ENCODE assay signal across 17 cellular contexts in genomic region chr12:65673732-65674131, GRCh38.
DNase-seq lines count a peak whose midpoint lies in the region; ATAC-seq and TF ChIP-seq lines count a peak whose summit lies in the region.
"Had no signal": no experiment of that assay in that cellular context is flagged by ENCODE, and none has a peak within 500 bp of the region (broad histone marks: within the 10 kb centered on the region; RNA-seq: fewer than 3 reads in every experiment).

No MANE protein-coding gene starts in this region.

- H3K27ac Mint-ChIP-seq in activated CD8-positive, alpha-beta T cell treated with anti-CD3 and anti-CD28 coated beads for 36 hours = no peak overlapping the region

- H3K27me3 ChIP-seq in cardiac muscle cell (no peaks in the 10 kb centered on the region), right cardiac atrium (ENCODE audit: control insufficient read depth, insufficient read depth) (no peaks in the 10 kb centered on the region), SK-N-SH (ENCODE audit: insufficient read depth) (no peaks in the 10 kb centered on the region), transverse colon (no peaks in the 10 kb centered on the region)
- H3K27me3 ChIP-seq: SJSA1, tibial nerve had no signal

- H3F3A ChIP-seq in SK-N-SH (replicated peaks; ENCODE audit: insufficient read depth) = peaks cover 27% of the 10 kb centered on the region

- H3K4me3 Mint-ChIP-seq in activated CD8-positive, alpha-beta T cell treated with anti-CD3 and anti-CD28 coated beads for 36 hours = no peak overlapping the region
- H3K4me3 Mint-ChIP-seq: brain had no signal

- no peak; the same call in 1 of the 2 replicates for TF ChIP-seq RAD21 in SK-N-SH (IDR thresholded peaks at IDR 0.05; ENCODE audit: low read length)

- TF ChIP-seq CTCF in cardiac muscle cell (IDR thresholded peaks at IDR 0.05; ENCODE audit: low read depth, low read length) = peak; percentile 14
- TF ChIP-seq CTCF in SK-N-SH (IDR thresholded peaks at IDR 0.05) = peak; percentile 50
- peak; percentile 28 for TF ChIP-seq CTCF in fibroblast of pulmonary artery (IDR thresholded peaks at IDR 0.05; ENCODE audit: low read length, missing control alignments)
- TF ChIP-seq CTCF in transverse colon (IDR thresholded peaks at IDR 0.05) = peak in 3 of 5 experiments; percentile 31 to 53 (median 34)
- no peak for TF ChIP-seq CTCF in activated CD8-positive, alpha-beta T cell treated with anti-CD3 and anti-CD28 coated beads for 36 hours (IDR thresholded peaks at IDR 0.05)

- no peak overlapping the region for H2AFZ ChIP-seq in SK-N-SH (ENCODE audit: low read depth)

- H3K9ac ChIP-seq in SK-N-SH = peak overlapping the region; percentile 15; the same call in 1 of the 2 replicates

- TF ChIP-seq EP300 in SK-N-SH (IDR thresholded peaks at IDR 0.05; ENCODE audit: borderline replicate concordance in 1 of 2, low read depth in 1 of 2, low read length in 1 of 2) (no peak), transverse colon (IDR thresholded peaks at IDR 0.05; ENCODE audit: low read depth) (no peak)

- CTCF ChIA-PET in SK-N-SH (lab: Yijun Ruan, JAX) = no interaction called here
- CTCF ChIA-PET in activated CD8-positive, alpha-beta T cell treated with anti-CD3 and anti-CD28 coated beads for 36 hours (lab: Charles Lee) = interaction anchor here (1.0 to 1.6 kb wide), 2 partner anchors 71 to 117 kb away, joined by 4 read pairs; no protein-coding TSS in a partner anchor

- no peaks in the 10 kb centered on the region for H4K20me1 ChIP-seq in SK-N-SH (ENCODE audit: insufficient read depth)

- no peaks in the 10 kb centered on the region for H3K36me3 Mint-ChIP-seq in activated CD8-positive, alpha-beta T cell treated with anti-CD3 and anti-CD28 coated beads for 36 hours (ENCODE audit: low read depth)
- H3K36me3 Mint-ChIP-seq: brain had no signal

- H3K27ac ChIP-seq in cardiac muscle cell (no peak overlapping the region), right cardiac atrium (ENCODE audit: low read length) (no peak overlapping the region), SK-N-SH (ENCODE audit: low read depth in 2 of 2, low read length in 1 of 2) (peak overlapping the region in 1 of 2 experiments; percentile 94; a peak in 2 of 4 replicates), transverse colon (no peak overlapping the region)
- H3K27ac ChIP-seq: SJSA1, tibial nerve had no signal

- H3K36me3 ChIP-seq in cardiac muscle cell (no peaks in the 10 kb centered on the region), SK-N-SH (replicated peaks in 1 of 2; ENCODE audit: control insufficient read depth in 1 of 2, insufficient read depth in 2 of 2, low read length in 1 of 2) (no peaks in the 10 kb centered on the region), transverse colon (no peaks in the 10 kb centered on the region)
- H3K36me3 ChIP-seq: SJSA1, tibial nerve had no signal

- H3K4me1 ChIP-seq in cardiac muscle cell (ENCODE audit: low read depth) = no peaks in the 10 kb centered on the region
- no peaks in the 10 kb centered on the region for H3K4me1 ChIP-seq in right cardiac atrium (ENCODE audit: control insufficient read depth, insufficient read depth, low read length)
- H3K4me1 ChIP-seq in SK-N-SH (ENCODE audit: control insufficient read depth in 1 of 2, insufficient read depth in 2 of 2, low read depth in 1 of 2, low read length in 1 of 2) = peaks cover 0 to 32% of the 10 kb centered on the region in 2 experiments; a peak in 3 of 4 replicates
- peaks cover 0 to 7% (median 0%) of the 10 kb centered on the region in 4 donors for H3K4me1 ChIP-seq in transverse colon
- H3K4me1 ChIP-seq: tibial nerve had no signal

- peak in 1 of 2 donors; percentile 62 for DNase-seq in cardiac muscle cell (ENCODE audit: low read depth in 1 of 2, low spot score in 1 of 2)
- no peak for DNase-seq in right cardiac atrium
- DNase-seq in SK-N-SH = no peak
- peak; percentile 59 for DNase-seq in fibroblast of pulmonary artery (ENCODE audit: low read depth)
- DNase-seq in transverse colon = no peak
- DNase-seq in epidermal melanocyte (ENCODE audit: insufficient read length, low spot score) = no peak
- DNase-seq in activated CD4-positive, alpha-beta T cell treated with anti-CD3 and anti-CD28 coated beads for 4 hours = no peak
- DNase-seq in activated CD8-positive, alpha-beta T cell treated with anti-CD3 and anti-CD28 coated beads for 36 hours = no peak
- DNase-seq: activated CD4-positive, alpha-beta T cell treated with anti-CD3 and anti-CD28 coated beads for 1 hour; DMS 273 treated with DMSO at 0.1 percent for 48 hours; islet precursor cell; NCI-H1417; NCI-H524 treated with DMSO at 0.1 percent for 48 hours; stimulated activated CD4-positive, alpha-beta T cell treated with anti-CD3 and anti-CD28 coated beads, Interleukin-12 subunit alpha, Interleukin-12 subunit beta, amount 100 ng/mL, for 4 hours had no signal

- in situ Hi-C loops in transverse colon (cut with MboI; ENCODE audit: low pct_ligation_motif_present in 1 of 4, low pct_unique_long_range_greater_than_20kb in 1 of 4, low sequenced_read_pairs in 3 of 4) = no loop called here

- peaks cover 25% of the 10 kb centered on the region for H3K27me3 Mint-ChIP-seq in activated CD8-positive, alpha-beta T cell treated with anti-CD3 and anti-CD28 coated beads for 36 hours
- H3K27me3 Mint-ChIP-seq: brain had no signal

- H3K4me2 ChIP-seq in SK-N-SH = no peak overlapping the region

- no peak for ATAC-seq in right cardiac atrium
- no peak for ATAC-seq in activated CD8-positive, alpha-beta T cell treated with anti-CD3 and anti-CD28 coated beads for 36 hours

- H3K4me1 Mint-ChIP-seq in activated CD8-positive, alpha-beta T cell treated with anti-CD3 and anti-CD28 coated beads for 36 hours (ENCODE audit: low read depth) = peaks cover 11% of the 10 kb centered on the region

- H3K9me3 ChIP-seq in cardiac muscle cell (ENCODE audit: low read depth) = no peaks in the 10 kb centered on the region
- H3K9me3 ChIP-seq in right cardiac atrium (ENCODE audit: control insufficient read depth, low read length) = no peaks in the 10 kb centered on the region
- H3K9me3 ChIP-seq in SK-N-SH = no peaks in the 10 kb centered on the region
- H3K9me3 ChIP-seq in transverse colon = no peaks in the 10 kb centered on the region
- H3K9me3 ChIP-seq: SJSA1, tibial nerve had no signal

- no peaks in the 10 kb centered on the region for H3K9me2 ChIP-seq in SK-N-SH

- POLR2A ChIA-PET in SK-N-SH (lab: Yijun Ruan, JAX) = no interaction called here
- POLR2A ChIA-PET in activated CD8-positive, alpha-beta T cell treated with anti-CD3 and anti-CD28 coated beads for 36 hours (lab: Charles Lee) = no interaction called here

- H3K79me2 ChIP-seq in SK-N-SH (ENCODE audit: insufficient read depth) = no peaks in the 10 kb centered on the region

- TF ChIP-seq POLR2A in transverse colon (IDR thresholded peaks at IDR 0.05) = no peak

- H3K9me3 Mint-ChIP-seq in activated CD8-positive, alpha-beta T cell treated with anti-CD3 and anti-CD28 coated beads for 36 hours = peaks cover 5% of the 10 kb centered on the region

- H3K4me3 ChIP-seq in cardiac muscle cell = no peak overlapping the region
- no peak overlapping the region for H3K4me3 ChIP-seq in right cardiac atrium (ENCODE audit: low read length)
- no peak overlapping the region for H3K4me3 ChIP-seq in SK-N-SH (ENCODE audit: low read depth in 2 of 2, low read length in 1 of 2)
- H3K4me3 ChIP-seq in fibroblast of pulmonary artery (replicated peaks; ENCODE audit: low read depth, low read length) = no peak overlapping the region
- no peak overlapping the region for H3K4me3 ChIP-seq in transverse colon
- H3K4me3 ChIP-seq: SJSA1, tibial nerve had no signal

- intact Hi-C loops in right cardiac atrium (cut with DNase I) = no loop called here
- intact Hi-C loops in transverse colon (cut with DNase I; ENCODE audit: low total_unique reads) = no loop called here
- intact Hi-C loops in activated CD8-positive, alpha-beta T cell treated with anti-CD3 and anti-CD28 coated beads for 36 hours (cut with micrococcal nuclease) = no loop called here

TF ChIP-seq in SK-N-SH, 30 proteins besides CTCF, POLR2A, EP300 and RAD21:
- TF ChIP-seq SMC3 (IDR thresholded peaks at IDR 0.05; ENCODE audit: low read depth, low read length) = peak; percentile 30; the same call in 1 of the 2 replicates
- no peak for TF ChIP-seq SIN3A (IDR thresholded peaks at IDR 0.05; ENCODE audit: borderline replicate concordance, low read depth, low read length)
